18 cellular contexts compared by ENCODE assay signal in the genomic region with DNA sequence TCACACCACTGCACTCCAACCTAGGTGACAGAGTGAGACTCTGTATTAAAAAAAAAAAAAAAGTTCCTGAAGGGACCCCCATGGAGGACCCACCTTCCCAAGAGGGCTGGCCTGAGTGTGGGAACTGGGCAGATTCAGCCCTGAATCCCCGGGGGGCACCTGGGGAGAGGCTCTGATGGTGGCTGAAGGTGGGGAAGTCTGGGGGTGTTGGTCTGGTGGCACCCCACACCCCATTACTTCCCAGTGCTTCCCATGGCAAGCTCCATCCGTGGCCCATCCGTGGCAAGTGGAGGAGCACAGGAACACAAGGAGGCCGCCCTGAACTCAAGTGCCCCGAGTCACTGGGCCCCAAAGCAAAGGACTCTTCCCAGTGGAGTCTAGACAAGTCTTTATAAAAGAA. TPM values are rescaled to one million over a fixed set of nuclear protein-coding genes. Genes with fewer than 3 reads are reported as not detected.
DNase-seq lines count a peak whose midpoint lies in the region; ATAC-seq lines count a peak whose summit lies in the region.
"Had no signal": no experiment of that assay in that cellular context is flagged by ENCODE, and none has a peak within 500 bp of the region (broad histone marks: within the 10 kb centered on the region; RNA-seq: fewer than 3 reads in every experiment).

No MANE protein-coding gene starts in this region.

- POLR2A ChIA-PET in T-cell (lab: Charles Lee), result no interaction called here

- H3K4me1 Mint-ChIP-seq in activated naive CD4-positive, alpha-beta T cell treated with anti-CD3 and anti-CD28 coated beads for 36 hours (ENCODE audit: low read depth), result peaks cover 32% of the 10 kb centered on the region
- peaks cover 26 to 38% (median 29%) of the 10 kb centered on the region in 3 donors for H3K4me1 Mint-ChIP-seq in T-cell
- peaks cover 22% of the 10 kb centered on the region for H3K4me1 Mint-ChIP-seq in activated naive CD8-positive, alpha-beta T cell (ENCODE audit: low read depth)
- peaks cover 36% of the 10 kb centered on the region for H3K4me1 Mint-ChIP-seq in stimulated activated effector memory CD8-positive, alpha-beta T cell treated with anti-CD3 and anti-CD28 coated beads, Interleukin-12 subunit alpha, Interleukin-12 subunit beta, amount 100 ng/mL, for 72 hours

- H3K27me3 Mint-ChIP-seq in activated naive CD4-positive, alpha-beta T cell treated with anti-CD3 and anti-CD28 coated beads for 36 hours (ENCODE audit: low read depth), result no peaks in the 10 kb centered on the region
- no peaks in the 10 kb centered on the region for H3K27me3 Mint-ChIP-seq in T-cell
- H3K27me3 Mint-ChIP-seq in activated naive CD8-positive, alpha-beta T cell, result no peaks in the 10 kb centered on the region

- peak overlapping the region; percentile 87 for H3K27ac Mint-ChIP-seq in activated naive CD4-positive, alpha-beta T cell treated with anti-CD3 and anti-CD28 coated beads for 36 hours
- peak overlapping the region; percentile 85 for H3K27ac Mint-ChIP-seq in T-cell
- peak overlapping the region; percentile 34 for H3K27ac Mint-ChIP-seq in activated naive CD8-positive, alpha-beta T cell
- peak overlapping the region; percentile 72 for H3K27ac Mint-ChIP-seq in stimulated activated effector memory CD8-positive, alpha-beta T cell treated with anti-CD3 and anti-CD28 coated beads, Interleukin-12 subunit alpha, Interleukin-12 subunit beta, amount 100 ng/mL, for 72 hours
- H3K27ac Mint-ChIP-seq: HFFc6, type B pancreatic cell had no signal

- DNase-seq in activated naive CD4-positive, alpha-beta T cell treated with anti-CD3 and anti-CD28 coated beads for 36 hours, result no peak
- DNase-seq in activated naive CD4-positive, alpha-beta T cell (lab: John Stamatoyannopoulos, UW), result no peak
- no peak for DNase-seq in T-cell
- no peak for DNase-seq in stimulated activated effector memory CD8-positive, alpha-beta T cell treated with anti-CD3 and anti-CD28 coated beads, Interleukin-12 subunit alpha, Interleukin-12 subunit beta, amount 100 ng/mL, for 72 hours (ENCODE audit: low spot score in 2 of 2)
- DNase-seq: erythroblast, GOT3, HFFc6, NCI-H1417, NCI-H2081, NCI-H226, NCI-H69, SHP77, small intestine had no signal

- CTCF ChIA-PET in activated naive CD4-positive, alpha-beta T cell treated with anti-CD3 and anti-CD28 coated beads for 36 hours (lab: Charles Lee), result interaction anchor here (0.7 to 1.8 kb wide), 4 partner anchors 19 to 228 kb away, joined by 3 to 6 read pairs (median 3); no protein-coding TSS in a partner anchor
- CTCF ChIA-PET in T-cell (lab: Charles Lee), result interaction anchor here (1.0 to 1.3 kb wide), 4 partner anchors 13 to 102 kb away, joined by 3 read pairs; no protein-coding TSS in a partner anchor

- peaks cover 21% of the 10 kb centered on the region for H3K36me3 Mint-ChIP-seq in activated naive CD4-positive, alpha-beta T cell treated with anti-CD3 and anti-CD28 coated beads for 36 hours (ENCODE audit: low read depth)
- H3K36me3 Mint-ChIP-seq in T-cell, result peaks cover 22% of the 10 kb centered on the region
- H3K36me3 Mint-ChIP-seq in activated naive CD8-positive, alpha-beta T cell, result peaks cover 5% of the 10 kb centered on the region
- H3K36me3 Mint-ChIP-seq in stimulated activated effector memory CD8-positive, alpha-beta T cell treated with anti-CD3 and anti-CD28 coated beads, Interleukin-12 subunit alpha, Interleukin-12 subunit beta, amount 100 ng/mL, for 72 hours, result peaks cover 31% of the 10 kb centered on the region

- intact Hi-C loops in activated naive CD4-positive, alpha-beta T cell treated with anti-CD3 and anti-CD28 coated beads for 36 hours (cut with micrococcal nuclease), result no loop called here

- ATAC-seq in T-cell (replicated peaks in 1 of 4) (no peak), GM18861 (IDR thresholded peaks at IDR 0.05; ENCODE audit: unreplicated experiment) (no peak), HG03571 (IDR thresholded peaks at IDR 0.05; ENCODE audit: unreplicated experiment) (no peak)
- ATAC-seq in stimulated activated effector memory CD8-positive, alpha-beta T cell treated with anti-CD3 and anti-CD28 coated beads, Interleukin-12 subunit alpha, Interleukin-12 subunit beta, amount 100 ng/mL, for 72 hours, result no peak

- no peaks in the 10 kb centered on the region for H3K9me3 Mint-ChIP-seq in activated naive CD4-positive, alpha-beta T cell treated with anti-CD3 and anti-CD28 coated beads for 36 hours
- no peaks in the 10 kb centered on the region for H3K9me3 Mint-ChIP-seq in T-cell
- no peaks in the 10 kb centered on the region for H3K9me3 Mint-ChIP-seq in activated naive CD8-positive, alpha-beta T cell (ENCODE audit: low read depth)
- no peaks in the 10 kb centered on the region for H3K9me3 Mint-ChIP-seq in stimulated activated effector memory CD8-positive, alpha-beta T cell treated with anti-CD3 and anti-CD28 coated beads, Interleukin-12 subunit alpha, Interleukin-12 subunit beta, amount 100 ng/mL, for 72 hours
- H3K9me3 Mint-ChIP-seq: HFFc6, type B pancreatic cell had no signal

- peak overlapping the region; percentile 92 for H3K4me3 Mint-ChIP-seq in activated naive CD4-positive, alpha-beta T cell treated with anti-CD3 and anti-CD28 coated beads for 36 hours
- H3K4me3 Mint-ChIP-seq in T-cell, result peak overlapping the region; percentile 91 to 97 (median 92)
- H3K4me3 Mint-ChIP-seq in activated naive CD8-positive, alpha-beta T cell, result peak overlapping the region; percentile 72
- H3K4me3 Mint-ChIP-seq in stimulated activated effector memory CD8-positive, alpha-beta T cell treated with anti-CD3 and anti-CD28 coated beads, Interleukin-12 subunit alpha, Interleukin-12 subunit beta, amount 100 ng/mL, for 72 hours, result peak overlapping the region; percentile 97
- H3K4me3 Mint-ChIP-seq: HFFc6, type B pancreatic cell had no signal

RNA-seq across cellular contexts. Expression of a gene that starts 0.8 kb away (rescaled TPM):
- total RNA-seq in activated naive CD4-positive, alpha-beta T cell treated with anti-CD3 and anti-CD28 coated beads for 36 hours, result 10 to 100 TPM; 82.4 to 87.0 TPM
- total RNA-seq in T-cell, result 100 to 1,000 TPM; 215 to 580 (median 446) TPM

RNA-seq across cellular contexts. Expression of a gene that starts 24.7 kb away (rescaled TPM):
- total RNA-seq in activated naive CD4-positive, alpha-beta T cell treated with anti-CD3 and anti-CD28 coated beads for 36 hours, result 1 to 10 TPM; 1.7 to 1.8 TPM
- total RNA-seq in T-cell, result 10 to 100 TPM in 1 of 5 donors, 1 to 10 TPM in 4; 7.1 to 18.2 (median 8.4) TPM

RNA-seq across cellular contexts. Expression of a gene that starts 42.2 kb away (rescaled TPM):
- under 1 TPM; 0.50 to 0.79 TPM for total RNA-seq in activated naive CD4-positive, alpha-beta T cell treated with anti-CD3 and anti-CD28 coated beads for 36 hours
- total RNA-seq in T-cell, result 1 to 10 TPM; 2.1 to 9.2 (median 6.2) TPM
- total RNA-seq: Daoy, HFFc6 had no signal

RNA-seq across cellular contexts. Expression of a gene that starts 47.0 kb away (rescaled TPM):
- under 1 TPM; 0.14 to 0.74 TPM for total RNA-seq in activated naive CD4-positive, alpha-beta T cell treated with anti-CD3 and anti-CD28 coated beads for 36 hours
- under 1 TPM in 1 of 5 donors, not detected in 4; 0.16 TPM for total RNA-seq in T-cell
- total RNA-seq: Daoy had no signal

Comparison
In these comparisons a context has a peak if more than half of its experiments do, and no peak if none do; other contexts are left out.
1. H3K27ac Mint-ChIP-seq: peak in every context shown above with its lines; median percentile 87 in activated naive CD4-positive, alpha-beta T cell treated with anti-CD3 and anti-CD28 coated beads for 36 hours; 85 in T-cell; 72 in stimulated activated effector memory CD8-positive, alpha-beta T cell treated with anti-CD3 and anti-CD28 coated beads, Interleukin-12 subunit alpha, Interleukin-12 subunit beta, amount 100 ng/mL, for 72 hours; 34 in activated naive CD8-positive, alpha-beta T cell.